Comparison of ENCODE assay signal across 19 cellular contexts in the genomic region with DNA sequence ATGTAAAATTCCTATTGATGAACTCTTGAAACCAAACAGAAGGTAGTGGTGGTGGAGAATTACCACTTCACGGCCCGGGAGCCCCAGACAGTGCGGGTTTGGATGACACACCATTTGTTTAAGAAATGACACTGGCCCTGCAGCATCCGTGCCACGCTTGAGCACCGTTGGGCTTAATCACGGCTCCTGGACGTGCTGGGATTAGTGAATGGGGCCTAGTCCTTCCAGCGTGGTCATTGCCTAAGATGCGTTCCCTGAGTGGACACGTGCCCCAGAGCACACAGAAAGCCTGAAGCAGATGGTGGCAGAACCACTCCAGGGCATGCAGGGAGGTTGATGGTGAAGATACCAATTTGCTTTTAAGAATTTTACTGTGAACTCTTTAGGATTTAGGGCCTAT. TPM values are rescaled to one million over a fixed set of nuclear protein-coding genes. Genes with fewer than 3 reads are reported as not detected.
A peak's percentile ranks its signal among the peaks of the same experiment; 100 is the strongest.
DNase-seq lines count a peak whose midpoint lies in the region; ATAC-seq, FAIRE-seq and TF ChIP-seq lines count a peak whose summit lies in the region.
"Had no signal": no experiment of that assay in that cellular context is flagged by ENCODE, and none has a peak within 500 bp of the region (broad histone marks: within the 10 kb centered on the region; RNA-seq: fewer than 3 reads in every experiment).

No MANE protein-coding gene starts in this region.

- TF ChIP-seq CTCF in astrocyte (IDR thresholded peaks at IDR 0.05; ENCODE audit: insufficient read depth, low read depth, low read length), result no peak
- no peak for TF ChIP-seq CTCF in nephron progenitor cell (IDR thresholded peaks at IDR 0.05)

- no peak overlapping the region for H3K27ac Mint-ChIP-seq in astrocyte (ENCODE audit: unreplicated experiment)
- peak overlapping the region; percentile 66 for H3K27ac Mint-ChIP-seq in nephron progenitor cell

- DNase-seq in COLO668 (lab: John Stamatoyannopoulos, UW; ENCODE audit: unreplicated experiment) (peak; percentile 33), NCI-H524 treated with DMSO at 0.1 percent for 48 hours (lab: John Stamatoyannopoulos, UW) (peak; percentile 91), astrocyte (ENCODE audit: low read depth) (peak; percentile 51), nephron progenitor cell (peak; percentile 22)
- no peak for DNase-seq in stimulated activated naive CD4-positive, alpha-beta T cell (lab: John Stamatoyannopoulos, UW)
- DNase-seq: effector memory CD4-positive, alpha-beta T cell; GOT3; Kasumi-1; kidney glomerular epithelial cell; midbrain; NCI-H2171 treated with DMSO at 0.1 percent for 48 hours; sigmoid colon had no signal

- H3K4me1 Mint-ChIP-seq in astrocyte (ENCODE audit: low read depth, unreplicated experiment) (peaks cover 8% of the 10 kb centered on the region), nephron progenitor cell (peaks cover 30% of the 10 kb centered on the region)

- H2AFZ ChIP-seq in astrocyte (ENCODE audit: low read depth, low read length), result no peak overlapping the region

- no peak overlapping the region for H3K4me3 ChIP-seq in astrocyte (ENCODE audit: insufficient read depth, low read depth, low read length)
- H3K4me3 ChIP-seq: GM12878, sigmoid colon, vagina had no signal

- peaks cover 17% of the 10 kb centered on the region for H3K36me3 ChIP-seq in astrocyte (ENCODE audit: insufficient read depth, low read length)

- H3K9ac ChIP-seq in astrocyte (ENCODE audit: low read length), result no peak overlapping the region

- H3K27ac ChIP-seq in astrocyte (ENCODE audit: low read depth, low read length), result no peak overlapping the region
- H3K27ac ChIP-seq: RWPE1, sigmoid colon, vagina had no signal

- no peaks in the 10 kb centered on the region for H3K9me3 Mint-ChIP-seq in astrocyte (ENCODE audit: unreplicated experiment)
- H3K9me3 Mint-ChIP-seq in nephron progenitor cell, result no peaks in the 10 kb centered on the region
- H3K9me3 Mint-ChIP-seq: central memory CD8-positive, alpha-beta T cell had no signal

- H3K4me2 ChIP-seq in astrocyte (ENCODE audit: low read length), result no peak overlapping the region

- no peaks in the 10 kb centered on the region for H3K27me3 ChIP-seq in astrocyte (ENCODE audit: insufficient read depth, low read length)
- H3K27me3 ChIP-seq: sigmoid colon, vagina had no signal

- H4K20me1 ChIP-seq in astrocyte (ENCODE audit: insufficient read depth, low read length), result peaks cover 27% of the 10 kb centered on the region

- no peak overlapping the region for H3K4me3 Mint-ChIP-seq in astrocyte (ENCODE audit: unreplicated experiment)
- no peak overlapping the region for H3K4me3 Mint-ChIP-seq in nephron progenitor cell
- H3K4me3 Mint-ChIP-seq: central memory CD8-positive, alpha-beta T cell had no signal

- H3K4me1 ChIP-seq in astrocyte (ENCODE audit: insufficient read depth, low read length), result no peaks in the 10 kb centered on the region
- H3K4me1 ChIP-seq: vagina had no signal

- no peak for ATAC-seq in GM18867 (IDR thresholded peaks at IDR 0.05; ENCODE audit: unreplicated experiment)
- no peak for ATAC-seq in HG03520 (IDR thresholded peaks at IDR 0.05; ENCODE audit: unreplicated experiment)
- no peak for ATAC-seq in HG03139 (IDR thresholded peaks at IDR 0.05; ENCODE audit: unreplicated experiment)
- ATAC-seq: GM12878 had no signal

- H3K27me3 Mint-ChIP-seq in astrocyte (ENCODE audit: low read depth, unreplicated experiment) (no peaks in the 10 kb centered on the region), nephron progenitor cell (ENCODE audit: low read depth, poor library complexity) (no peaks in the 10 kb centered on the region)
- H3K27me3 Mint-ChIP-seq: central memory CD8-positive, alpha-beta T cell had no signal

- no peaks in the 10 kb centered on the region for H3K9me3 ChIP-seq in astrocyte (ENCODE audit: insufficient read depth, low read depth, low read length)
- H3K9me3 ChIP-seq: sigmoid colon, vagina had no signal

- peaks cover 66% of the 10 kb centered on the region for H3K79me2 ChIP-seq in astrocyte (ENCODE audit: insufficient read depth, low read length)

- H3K36me3 Mint-ChIP-seq in astrocyte (ENCODE audit: low read depth, unreplicated experiment), result peaks cover 17% of the 10 kb centered on the region
- H3K36me3 Mint-ChIP-seq in nephron progenitor cell (ENCODE audit: low read depth), result peaks cover 44% of the 10 kb centered on the region

- FAIRE-seq in astrocyte (lab: Jason Lieb, UNC), result no peak
- FAIRE-seq: GM12878 had no signal

RNA-seq across cellular contexts. Expression of a gene that starts 14.5 kb away (rescaled TPM):
- total RNA-seq in astrocyte, result 54.3 and 59.3 TPM in 2 replicates

RNA-seq across cellular contexts. Expression of a gene that starts 27.0 kb away (rescaled TPM):
- total RNA-seq in astrocyte, result 25.4 and 27.1 TPM in 2 replicates

Comparison
In these comparisons a context has a peak if more than half of its experiments do, and no peak if none do; other contexts are left out.
1. DNase-seq: peak in COLO668 (single experiment), NCI-H524 treated with DMSO at 0.1 percent for 48 hours (single experiment), astrocyte (single experiment) and nephron progenitor cell (single experiment); none in stimulated activated naive CD4-positive, alpha-beta T cell (0 of 6).